13 cellular contexts compared by ENCODE assay signal in the genomic region with DNA sequence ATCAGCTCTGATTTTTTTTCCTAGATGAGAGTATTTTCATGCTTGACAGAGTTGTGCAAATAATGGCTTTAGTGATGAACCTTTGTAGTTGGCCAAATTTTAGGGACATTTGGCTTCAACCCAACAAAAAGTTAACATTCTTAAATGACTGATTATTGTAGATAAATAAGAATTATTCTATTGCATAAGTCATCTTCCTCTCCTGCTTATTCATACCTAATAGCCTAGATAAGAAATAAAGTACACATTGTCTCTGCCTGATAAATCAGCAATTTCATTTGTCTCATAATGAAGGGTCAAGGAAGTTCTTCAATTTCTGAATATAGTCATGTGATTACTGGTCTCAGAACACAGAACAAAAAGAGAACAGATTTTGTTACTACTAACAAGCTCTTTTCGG.
DNase-seq lines count a peak whose midpoint lies in the region; ATAC-seq and TF ChIP-seq lines count a peak whose summit lies in the region.
"Had no signal": no experiment of that assay in that cellular context is flagged by ENCODE, and none has a peak within 500 bp of the region (broad histone marks: within the 10 kb centered on the region; RNA-seq: fewer than 3 reads in every experiment).

No MANE protein-coding gene starts in this region.

- H3K18ac ChIP-seq in H9 (ENCODE audit: insufficient read length, low read depth, low read length), result no peak overlapping the region
- no peak overlapping the region for H3K18ac ChIP-seq in neuronal stem cell (ENCODE audit: low read length)

- H3K4me3 ChIP-seq in fibroblast of the aortic adventitia (ENCODE audit: low read depth, low read length) (no peak overlapping the region), neuronal stem cell (ENCODE audit: low read length in 2 of 2) (no peak overlapping the region)
- H3K4me3 ChIP-seq: BLaER1 had no signal

- H3K9me3 ChIP-seq in H9 (ENCODE audit: control insufficient read depth, low read depth, low read length) (no peaks in the 10 kb centered on the region), neuronal stem cell (replicated peaks in 1 of 2; ENCODE audit: control insufficient read depth in 2 of 2, insufficient read depth in 1 of 2, low read depth in 1 of 2, low read length in 2 of 2) (no peaks in the 10 kb centered on the region)
- H3K9me3 ChIP-seq: BLaER1 had no signal

- no peak overlapping the region for H3K9ac ChIP-seq in H9 (ENCODE audit: extremely low read depth, insufficient read length, low read length)
- H3K9ac ChIP-seq in neuronal stem cell (ENCODE audit: low read depth, low read length, poor library complexity), result no peak overlapping the region
- H3K9ac ChIP-seq: BLaER1 had no signal

- no peak overlapping the region for H3K56ac ChIP-seq in H9 (ENCODE audit: insufficient read length, low read depth, low read length)

- no peak for ATAC-seq in HG02588 (IDR thresholded peaks at IDR 0.05; ENCODE audit: unreplicated experiment)

- no peak overlapping the region for H4K8ac ChIP-seq in H9 (replicated peaks; ENCODE audit: insufficient read length, low read depth, low read length)
- H4K8ac ChIP-seq in neuronal stem cell (ENCODE audit: low read depth, low read length), result no peak overlapping the region

- no peak overlapping the region for H3K27ac ChIP-seq in H9 (ENCODE audit: insufficient read length, low read depth, low read length)
- no peak overlapping the region for H3K27ac ChIP-seq in neuronal stem cell (replicated peaks; ENCODE audit: low read length)
- H3K27ac ChIP-seq: BLaER1 had no signal

- H3K4me1 ChIP-seq in H9 (ENCODE audit: insufficient read depth, low read length) (peaks cover 7% of the 10 kb centered on the region; the same call in 1 of the 2 replicates), neuronal stem cell (ENCODE audit: control insufficient read depth in 2 of 2, insufficient read depth in 1 of 2, low read depth in 1 of 2, low read length in 2 of 2) (peaks cover 4 to 10% of the 10 kb centered on the region in 2 donors)
- H3K4me1 ChIP-seq: BLaER1 had no signal

- H2BK20ac ChIP-seq in H9 (ENCODE audit: low read depth, low read length, poor library complexity, severe bottlenecking), result no peak overlapping the region

- no peak overlapping the region for H2AK5ac ChIP-seq in H9 (ENCODE audit: insufficient read length, low read length)
- no peak overlapping the region for H2AK5ac ChIP-seq in neuronal stem cell (ENCODE audit: low read depth, low read length)

- H3K36me3 ChIP-seq in neuronal stem cell (replicated peaks in 1 of 2; ENCODE audit: control insufficient read depth in 2 of 2, insufficient read depth in 2 of 2, low read length in 2 of 2), result no peaks in the 10 kb centered on the region
- H3K36me3 ChIP-seq: BLaER1 had no signal

- H2BK5ac ChIP-seq in H9 (ENCODE audit: insufficient read length, low read length), result no peak overlapping the region
- H2BK5ac ChIP-seq in neuronal stem cell (ENCODE audit: low read length), result no peak overlapping the region

- no peak overlapping the region for H3T11ph ChIP-seq in H9 (ENCODE audit: low read length)

- no peaks in the 10 kb centered on the region for H3K36me3 Mint-ChIP-seq in H9 (ENCODE audit: insufficient read depth in 1 of 3, low read depth in 3 of 3)
- H3K36me3 Mint-ChIP-seq: CD8-positive, alpha-beta memory T cell had no signal

- H3K14ac ChIP-seq in H9 (ENCODE audit: insufficient read depth, low read length) (no peak overlapping the region), neuronal stem cell (ENCODE audit: low read length) (no peak overlapping the region)

- no peaks in the 10 kb centered on the region for H4K20me1 ChIP-seq in H9 (ENCODE audit: control insufficient read depth, insufficient read depth, insufficient read length)
- H4K20me1 ChIP-seq: BLaER1 had no signal

- H3K23ac ChIP-seq in H9 (ENCODE audit: insufficient read length, low read depth, low read length) (no peak overlapping the region), neuronal stem cell (ENCODE audit: low read depth, low read length, poor library complexity) (no peak overlapping the region)

- H2BK15ac ChIP-seq in H9 (ENCODE audit: low read depth, low read length) (no peak overlapping the region), neuronal stem cell (ENCODE audit: low read length) (no peak overlapping the region)

- H2BK12ac ChIP-seq in H9 (ENCODE audit: insufficient read length, low read depth, low read length), result no peak overlapping the region
- no peak overlapping the region for H2BK12ac ChIP-seq in neuronal stem cell (ENCODE audit: low read length)

- no peak overlapping the region for H2BK120ac ChIP-seq in H9 (ENCODE audit: low read depth, low read length, poor library complexity, severe bottlenecking)
- no peak overlapping the region for H2BK120ac ChIP-seq in neuronal stem cell (ENCODE audit: low read depth, low read length)

- H3K27me3 Mint-ChIP-seq in H9 (ENCODE audit: low read depth), result peaks cover 26% of the 10 kb centered on the region
- H3K27me3 Mint-ChIP-seq: CD8-positive, alpha-beta memory T cell had no signal

- H3K79me1 ChIP-seq in H9 (ENCODE audit: insufficient read depth, low read depth, low read length, poor library complexity, severe bottlenecking) (no peaks in the 10 kb centered on the region), neuronal stem cell (ENCODE audit: low read depth, low read length) (no peaks in the 10 kb centered on the region)

- H3K4me2 ChIP-seq in H9 (ENCODE audit: insufficient read depth, insufficient read length, low read length), result peak overlapping the region; percentile 62
- H3K4me2 ChIP-seq in neuronal stem cell (ENCODE audit: insufficient read depth, low read length, poor library complexity, severe bottlenecking), result no peak overlapping the region
- H3K4me2 ChIP-seq: BLaER1 had no signal

- no peak overlapping the region for H4K5ac ChIP-seq in H9 (ENCODE audit: insufficient read length, low read depth, low read length)

- H3K4me3 Mint-ChIP-seq in H9, result no peak overlapping the region; a peak in 1 of 5 replicates
- H3K4me3 Mint-ChIP-seq: CD8-positive, alpha-beta memory T cell had no signal

- no peaks in the 10 kb centered on the region for H3K79me2 ChIP-seq in H9 (ENCODE audit: insufficient read depth, low read length)

- H2AFZ ChIP-seq in H9 (ENCODE audit: low read length) (no peak overlapping the region), neuronal stem cell (ENCODE audit: low read length) (peak overlapping the region; percentile 76)

- no CpG with 5 or more reads among the region's 1 CpG for WGBS in H9 (ENCODE audit: extremely low coverage, insufficient read length, low lambda C conversion rate)
- no CpG with 5 or more reads among the region's 1 CpG for WGBS in neuronal stem cell (ENCODE audit: extremely low coverage in 2 of 2, insufficient read length in 2 of 2, insufficient replicate concordance in 1 of 2), 2 donors

- H3K4ac ChIP-seq in H9 (ENCODE audit: low read depth, low read length), result no peak overlapping the region
- H3K4ac ChIP-seq in neuronal stem cell (ENCODE audit: low read length), result no peak overlapping the region

- no peaks in the 10 kb centered on the region for H3K23me2 ChIP-seq in H9 (ENCODE audit: insufficient read length, low read depth, low read length, poor library complexity, severe bottlenecking)

- no peak for DNase-seq in H9
- peak; percentile 35 for DNase-seq in amniotic epithelial cell (ENCODE audit: low read depth)
- DNase-seq in fibroblast of the aortic adventitia (ENCODE audit: low read depth), result peak; percentile 7
- no peak for DNase-seq in neuronal stem cell (ENCODE audit: low spot score)
- no peak for DNase-seq in AML-193 (lab: John Stamatoyannopoulos, UW)
- no peak for DNase-seq in A172 (ENCODE audit: low spot score)
- DNase-seq: CD8-positive, alpha-beta memory T cell; DMS79 treated with DMSO at 0.1 percent for 48 hours; EL; IMR-90; KBM-7 had no signal

- H3K4me1 Mint-ChIP-seq in H9, result peaks cover 34 to 37% of the 10 kb centered on the region in 2 experiments
- H3K4me1 Mint-ChIP-seq: CD8-positive, alpha-beta memory T cell had no signal

- no peak overlapping the region for H3K27ac Mint-ChIP-seq in H9
- H3K27ac Mint-ChIP-seq: CD8-positive, alpha-beta memory T cell had no signal

- peaks cover 3% of the 10 kb centered on the region; the same call in 1 of the 2 replicates for H3K27me3 ChIP-seq in H9 (ENCODE audit: insufficient read depth, low read length)
- H3K27me3 ChIP-seq in neuronal stem cell (ENCODE audit: control insufficient read depth in 3 of 3, insufficient read depth in 3 of 3, low read depth in 1 of 3, low read length in 3 of 3), result no peaks in the 10 kb centered on the region
- H3K27me3 ChIP-seq: BLaER1 had no signal

- H4K91ac ChIP-seq in H9 (ENCODE audit: insufficient read length, low read depth, low read length) (no peak overlapping the region), neuronal stem cell (ENCODE audit: low read depth, low read length, poor library complexity) (no peak overlapping the region)

- TF ChIP-seq CTCF in H9 (conservative IDR thresholded peaks at IDR 0.05) (no peak), fibroblast of the aortic adventitia (IDR thresholded peaks at IDR 0.05; ENCODE audit: insufficient read depth, low read length) (no peak)

- no peaks in the 10 kb centered on the region; a peak in 1 of 5 replicates for H3K9me3 Mint-ChIP-seq in H9

Comparison
In these comparisons a context has a peak if more than half of its experiments do, and no peak if none do; other contexts are left out.
1. DNase-seq: peak in amniotic epithelial cell (single experiment) and fibroblast of the aortic adventitia (single experiment); none in H9 (single experiment), neuronal stem cell (single experiment), AML-193 (0 of 2) and A172 (single experiment).